Comparison of ENCODE assay signal across 7 cellular contexts in genomic region chr14:53395267-53395666, GRCh38.
DNase-seq lines count a peak whose midpoint lies in the region; ATAC-seq and TF ChIP-seq lines count a peak whose summit lies in the region.
"Not testable (repeated sequence)": the region's sequence is repeated elsewhere in the genome, so short reads cannot be mapped to it uniquely, and the experiment has no call there.

No MANE protein-coding gene starts in this region.

- H3K9me3 ChIP-seq in HCT116 (ENCODE audit: control insufficient read depth in 1 of 2, insufficient read depth in 1 of 2, low read depth in 1 of 2, low read length in 2 of 2); OCI-LY7 (ENCODE audit: low read length): not testable (repeated sequence)
- H3K9me3 ChIP-seq in endodermal cell (ENCODE audit: control insufficient read depth, low read length) = peaks cover 27% of the 10 kb centered on the region

- H3K9me3 Mint-ChIP-seq in activated CD8-positive, alpha-beta T cell treated with anti-CD3 and anti-CD28 coated beads for 36 hours = peaks cover 14% of the 10 kb centered on the region
- H3K9me3 Mint-ChIP-seq in endodermal cell (peaks cover 32% of the 10 kb centered on the region), neural crest cell (peaks cover 22% of the 10 kb centered on the region)

- H3K4me2 ChIP-seq in HCT116 (ENCODE audit: low read length); OCI-LY7 (ENCODE audit: low read length); mesendoderm (ENCODE audit: low read length): not testable (repeated sequence)

- intact Hi-C loops in HCT116 (cut with micrococcal nuclease); OCI-LY7 (cut with micrococcal nuclease; ENCODE audit: unreplicated experiment); activated CD8-positive, alpha-beta T cell treated with anti-CD3 and anti-CD28 coated beads for 36 hours (cut with micrococcal nuclease): not testable (repeated sequence)

- not testable (repeated sequence) for H3K36me3 ChIP-seq in HCT116 (ENCODE audit: control insufficient read depth in 1 of 2, insufficient read depth in 2 of 2, low read length in 2 of 2); OCI-LY7 (ENCODE audit: insufficient read depth, low read length); endodermal cell (ENCODE audit: control insufficient read depth, insufficient read depth, low read length); mesendoderm (ENCODE audit: control insufficient read depth, insufficient read depth, low read length)

- not testable (repeated sequence) for H3K79me2 ChIP-seq in HCT116 (ENCODE audit: insufficient read depth, low read length); OCI-LY7 (ENCODE audit: insufficient read depth, low read depth, low read length); mesendoderm (ENCODE audit: control insufficient read depth, insufficient read depth, low read length)

- not testable (repeated sequence) for H2BK15ac ChIP-seq in mesendoderm (replicated peaks; ENCODE audit: low read depth)

- not testable (repeated sequence) for H3K79me1 ChIP-seq in mesendoderm (ENCODE audit: low read length)

- not testable (repeated sequence) for H3K56ac ChIP-seq in mesendoderm (ENCODE audit: low read length)

- H3K4me1 ChIP-seq in HCT116 (ENCODE audit: control insufficient read depth in 1 of 2, insufficient read depth in 2 of 2, low read length in 2 of 2) = peaks cover 27 to 43% of the 10 kb centered on the region in 2 experiments; a peak in 3 of 4 replicates
- H3K4me1 ChIP-seq in OCI-LY7 (ENCODE audit: insufficient read depth, low read length, poor library complexity, severe bottlenecking); endodermal cell (ENCODE audit: control insufficient read depth, insufficient read depth, low read length); mesendoderm (ENCODE audit: control insufficient read depth, low read depth, low read length): not testable (repeated sequence)

- H3K4me3 ChIP-seq in HCT116 (replicated peaks in 1 of 2; ENCODE audit: low read depth in 1 of 2, low read length in 2 of 2); OCI-LY7 (ENCODE audit: low read depth, low read length, poor library complexity, severe bottlenecking); mesendoderm (ENCODE audit: low read length): not testable (repeated sequence)
- peak overlapping the region; percentile 61 for H3K4me3 ChIP-seq in endodermal cell (ENCODE audit: low read length)

- BruUV-seq in HCT116 (replicated peaks; lab: Mats Ljungman, UMichigan); OCI-LY7 (replicated peaks; lab: Mats Ljungman, UMichigan): not testable (repeated sequence)

- not testable (repeated sequence) for H4K20me1 ChIP-seq in HCT116 (ENCODE audit: insufficient read depth); OCI-LY7 (ENCODE audit: insufficient read depth, low read length)

- POLR2A ChIA-PET in HCT116 (lab: Charles Lee); activated CD8-positive, alpha-beta T cell treated with anti-CD3 and anti-CD28 coated beads for 36 hours (lab: Charles Lee): not testable (repeated sequence)
- POLR2A ChIA-PET in OCI-LY7 (lab: Charles Lee) = interaction anchor here (0.6 kb wide), 1 partner anchor 485 kb away, joined by 3 read pairs; no protein-coding TSS in a partner anchor

- H3K9ac ChIP-seq in HCT116 (ENCODE audit: low read length); endodermal cell (ENCODE audit: extremely low read depth, low read length, poor library complexity, severe bottlenecking); mesendoderm (ENCODE audit: low read length): not testable (repeated sequence)

- not testable (repeated sequence) for H2BK5ac ChIP-seq in mesendoderm (ENCODE audit: low read length)

- not testable (repeated sequence) for TF ChIP-seq CTCF in HCT116 (IDR thresholded peaks at IDR 0.05 in 2 of 3, conservative IDR thresholded peaks at IDR 0.05 in 1 of 3; ENCODE audit: borderline replicate concordance in 1 of 3, insufficient read depth in 1 of 3, low read depth in 2 of 3, low read length in 2 of 3); OCI-LY7 (conservative IDR thresholded peaks at IDR 0.05; ENCODE audit: low read length); activated CD8-positive, alpha-beta T cell treated with anti-CD3 and anti-CD28 coated beads for 36 hours (IDR thresholded peaks at IDR 0.05); endodermal cell (conservative IDR thresholded peaks at IDR 0.05); neural crest cell (conservative IDR thresholded peaks at IDR 0.05)

- not testable (repeated sequence) for H2AK5ac ChIP-seq in mesendoderm (ENCODE audit: low read length)

- CTCF ChIA-PET in HCT116 (lab: Charles Lee); OCI-LY7 (lab: Charles Lee; ENCODE audit: unreplicated experiment); activated CD8-positive, alpha-beta T cell treated with anti-CD3 and anti-CD28 coated beads for 36 hours (lab: Charles Lee): not testable (repeated sequence)

- 80 to 96% methylated on average over 1 to 4 of the region's 4 CpGs for WGBS in endodermal cell (ENCODE audit: insufficient coverage in 1 of 2, insufficient read length in 1 of 2), 2 experiments
- WGBS in mesendoderm (ENCODE audit: extremely low coverage, insufficient coverage, low lambda C conversion rate) = no CpG with 5 or more reads among the region's 4 CpGs

- H3K23ac ChIP-seq in mesendoderm (ENCODE audit: low read length) = not testable (repeated sequence)

- not testable (repeated sequence) for H3K4me1 Mint-ChIP-seq in activated CD8-positive, alpha-beta T cell treated with anti-CD3 and anti-CD28 coated beads for 36 hours (ENCODE audit: low read depth); endodermal cell; neural crest cell

- H4K8ac ChIP-seq in mesendoderm (ENCODE audit: low read depth, low read length) = not testable (repeated sequence)

- not testable (repeated sequence) for ATAC-seq in HCT116; activated CD8-positive, alpha-beta T cell treated with anti-CD3 and anti-CD28 coated beads for 36 hours

- peak; percentile 3 for DNase-seq in DMS53 (lab: John Stamatoyannopoulos, UW)
- DNase-seq in HCT116 (ENCODE audit: low read depth, low spot score); endodermal cell: not testable (repeated sequence)
- DNase-seq in OCI-LY7 (ENCODE audit: low spot score) = peak; percentile 9
- DNase-seq in activated CD8-positive, alpha-beta T cell treated with anti-CD3 and anti-CD28 coated beads for 36 hours = peak; percentile 10
- DNase-seq in mesendoderm = peak; percentile 18
- peak; percentile 2 for DNase-seq in neural crest cell (ENCODE audit: low read depth, low spot score)

- not testable (repeated sequence) for H2BK120ac ChIP-seq in mesendoderm (ENCODE audit: low read depth, low read length)

- H3K4me3 Mint-ChIP-seq in activated CD8-positive, alpha-beta T cell treated with anti-CD3 and anti-CD28 coated beads for 36 hours; endodermal cell; neural crest cell: not testable (repeated sequence)

- H3K27me3 ChIP-seq in HCT116 (ENCODE audit: insufficient read depth, low read length); endodermal cell (ENCODE audit: control insufficient read depth, insufficient read depth, low read length, poor library complexity, severe bottlenecking); mesendoderm (ENCODE audit: insufficient read depth, low read length, poor library complexity): not testable (repeated sequence)

- not testable (repeated sequence) for H3K4ac ChIP-seq in mesendoderm (ENCODE audit: low read depth, low read length)

- not testable (repeated sequence) for H3K27ac ChIP-seq in HCT116 (ENCODE audit: low read depth, low read length); OCI-LY7 (ENCODE audit: low read depth, low read length, poor library complexity, severe bottlenecking); endodermal cell (ENCODE audit: low read depth, low read length); mesendoderm (ENCODE audit: low read depth, low read length)

- not testable (repeated sequence) for TF ChIP-seq RAD21 in HCT116 (IDR thresholded peaks at IDR 0.05; ENCODE audit: low read depth)

- H3K9me2 ChIP-seq in HCT116 (ENCODE audit: insufficient read depth); OCI-LY7 (ENCODE audit: insufficient read depth, low read length): not testable (repeated sequence)

- H4K5ac ChIP-seq in mesendoderm (ENCODE audit: low read length) = not testable (repeated sequence)

- not testable (repeated sequence) for H3K36me3 Mint-ChIP-seq in activated CD8-positive, alpha-beta T cell treated with anti-CD3 and anti-CD28 coated beads for 36 hours (ENCODE audit: low read depth)
- H3K36me3 Mint-ChIP-seq in endodermal cell (ENCODE audit: low read depth) (peaks cover 17% of the 10 kb centered on the region), neural crest cell (ENCODE audit: low read depth) (peaks cover 13% of the 10 kb centered on the region)

- RAD21 ChIA-PET in HCT116 (lab: Charles Lee; ENCODE audit: low non-redundant PET in 1 of 2, low total read pairs in 2 of 2, uncharacterized antibody in 2 of 2, unreplicated experiment in 2 of 2) = not testable (repeated sequence)

- H3K27me3 Mint-ChIP-seq in activated CD8-positive, alpha-beta T cell treated with anti-CD3 and anti-CD28 coated beads for 36 hours; endodermal cell (ENCODE audit: insufficient read depth); neural crest cell (ENCODE audit: low read depth): not testable (repeated sequence)

- not testable (repeated sequence) for TF ChIP-seq POLR2A in HCT116 (IDR thresholded peaks at IDR 0.05; ENCODE audit: borderline replicate concordance, extremely low read depth, insufficient read depth, insufficient read length)

- not testable (repeated sequence) for H3K18ac ChIP-seq in mesendoderm (ENCODE audit: low read length)

- H3K27ac Mint-ChIP-seq in activated CD8-positive, alpha-beta T cell treated with anti-CD3 and anti-CD28 coated beads for 36 hours; endodermal cell; neural crest cell (ENCODE audit: unreplicated experiment): not testable (repeated sequence)

- H2AFZ ChIP-seq in HCT116 (ENCODE audit: low read depth, low read length, poor library complexity, severe bottlenecking); OCI-LY7 (ENCODE audit: low read length): not testable (repeated sequence)

TF ChIP-seq in HCT116, 20 proteins besides CTCF, POLR2A, EP300 and RAD21:
- peak; percentile 50; the same call in 1 of the 2 replicates for TF ChIP-seq CBX3 (IDR thresholded peaks at IDR 0.05; ENCODE audit: low read depth)
